ENCODE assay signal across 1 cellular context in the genomic region with DNA sequence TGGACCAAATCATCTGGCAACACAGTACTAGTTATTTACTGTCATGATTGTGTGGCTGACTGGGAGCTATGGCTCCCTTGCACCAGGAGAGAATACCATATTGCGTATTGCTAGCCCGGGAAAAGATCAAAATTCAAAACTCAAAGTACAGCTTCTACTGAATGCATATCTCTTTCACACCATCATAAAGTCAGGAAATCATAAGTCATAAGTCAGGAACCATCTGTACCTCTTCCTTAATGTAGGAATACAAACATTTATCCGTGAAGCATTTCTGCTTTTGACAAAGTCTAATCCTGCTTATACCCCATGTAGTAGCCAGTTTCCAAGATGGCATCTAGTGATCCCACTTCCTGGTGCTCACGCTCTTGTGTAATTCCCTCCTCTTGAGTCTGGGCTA.
TF ChIP-seq lines count a peak whose summit lies in the region.

No MANE protein-coding gene starts in this region.

TF ChIP-seq in K562, 482 proteins besides CTCF, POLR2A, EP300 and RAD21:
- TF ChIP-seq CEBPB (tag; IDR thresholded peaks at IDR 0.05): 0 out of 2 replicates have a peak, but pooled peaks have one; percentile 10
- TF ChIP-seq SNRNP70 (optimal IDR thresholded peaks at IDR 0.05; ENCODE audit: low read depth, low read length): no peak
- TF ChIP-seq, protein P1, sequence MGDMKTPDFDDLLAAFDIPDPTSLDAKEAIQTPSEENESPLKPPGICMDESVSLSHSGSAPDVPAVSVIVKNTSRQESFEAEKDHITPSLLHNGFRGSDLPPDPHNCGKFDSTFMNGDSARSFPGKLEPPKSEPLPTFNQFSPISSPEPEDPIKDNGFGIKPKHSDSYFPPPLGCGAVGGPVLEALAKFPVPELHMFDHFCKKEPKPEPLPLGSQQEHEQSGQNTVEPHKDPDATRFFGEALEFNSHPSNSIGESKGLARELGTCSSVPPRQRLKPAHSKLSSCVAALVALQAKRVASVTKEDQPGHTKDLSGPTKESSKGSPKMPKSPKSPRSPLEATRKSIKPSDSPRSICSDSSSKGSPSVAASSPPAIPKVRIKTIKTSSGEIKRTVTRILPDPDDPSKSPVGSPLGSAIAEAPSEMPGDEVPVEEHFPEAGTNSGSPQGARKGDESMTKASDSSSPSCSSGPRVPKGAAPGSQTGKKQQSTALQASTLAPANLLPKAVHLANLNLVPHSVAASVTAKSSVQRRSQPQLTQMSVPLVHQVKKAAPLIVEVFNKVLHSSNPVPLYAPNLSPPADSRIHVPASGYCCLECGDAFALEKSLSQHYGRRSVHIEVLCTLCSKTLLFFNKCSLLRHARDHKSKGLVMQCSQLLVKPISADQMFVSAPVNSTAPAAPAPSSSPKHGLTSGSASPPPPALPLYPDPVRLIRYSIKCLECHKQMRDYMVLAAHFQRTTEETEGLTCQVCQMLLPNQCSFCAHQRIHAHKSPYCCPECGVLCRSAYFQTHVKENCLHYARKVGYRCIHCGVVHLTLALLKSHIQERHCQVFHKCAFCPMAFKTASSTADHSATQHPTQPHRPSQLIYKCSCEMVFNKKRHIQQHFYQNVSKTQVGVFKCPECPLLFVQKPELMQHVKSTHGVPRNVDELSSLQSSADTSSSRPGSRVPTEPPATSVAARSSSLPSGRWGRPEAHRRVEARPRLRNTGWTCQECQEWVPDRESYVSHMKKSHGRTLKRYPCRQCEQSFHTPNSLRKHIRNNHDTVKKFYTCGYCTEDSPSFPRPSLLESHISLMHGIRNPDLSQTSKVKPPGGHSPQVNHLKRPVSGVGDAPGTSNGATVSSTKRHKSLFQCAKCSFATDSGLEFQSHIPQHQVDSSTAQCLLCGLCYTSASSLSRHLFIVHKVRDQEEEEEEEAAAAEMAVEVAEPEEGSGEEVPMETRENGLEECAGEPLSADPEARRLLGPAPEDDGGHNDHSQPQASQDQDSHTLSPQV (IDR thresholded peaks at IDR 0.05): 0 out of 2 replicates have a peak, but pooled peaks have one; percentile 49
- no peak for TF ChIP-seq CSDE1 (IDR thresholded peaks at IDR 0.05)
- TF ChIP-seq ZFP1 (CRISPR knock-in tag; IDR thresholded peaks at IDR 0.05): no peak
- no peak for TF ChIP-seq U2AF2 (optimal IDR thresholded peaks at IDR 0.05; ENCODE audit: low read depth, low read length)
- no peak for TF ChIP-seq MED1 (CRISPR knock-in tag; IDR thresholded peaks at IDR 0.05; ENCODE audit: borderline replicate concordance)
- TF ChIP-seq, protein P2, sequence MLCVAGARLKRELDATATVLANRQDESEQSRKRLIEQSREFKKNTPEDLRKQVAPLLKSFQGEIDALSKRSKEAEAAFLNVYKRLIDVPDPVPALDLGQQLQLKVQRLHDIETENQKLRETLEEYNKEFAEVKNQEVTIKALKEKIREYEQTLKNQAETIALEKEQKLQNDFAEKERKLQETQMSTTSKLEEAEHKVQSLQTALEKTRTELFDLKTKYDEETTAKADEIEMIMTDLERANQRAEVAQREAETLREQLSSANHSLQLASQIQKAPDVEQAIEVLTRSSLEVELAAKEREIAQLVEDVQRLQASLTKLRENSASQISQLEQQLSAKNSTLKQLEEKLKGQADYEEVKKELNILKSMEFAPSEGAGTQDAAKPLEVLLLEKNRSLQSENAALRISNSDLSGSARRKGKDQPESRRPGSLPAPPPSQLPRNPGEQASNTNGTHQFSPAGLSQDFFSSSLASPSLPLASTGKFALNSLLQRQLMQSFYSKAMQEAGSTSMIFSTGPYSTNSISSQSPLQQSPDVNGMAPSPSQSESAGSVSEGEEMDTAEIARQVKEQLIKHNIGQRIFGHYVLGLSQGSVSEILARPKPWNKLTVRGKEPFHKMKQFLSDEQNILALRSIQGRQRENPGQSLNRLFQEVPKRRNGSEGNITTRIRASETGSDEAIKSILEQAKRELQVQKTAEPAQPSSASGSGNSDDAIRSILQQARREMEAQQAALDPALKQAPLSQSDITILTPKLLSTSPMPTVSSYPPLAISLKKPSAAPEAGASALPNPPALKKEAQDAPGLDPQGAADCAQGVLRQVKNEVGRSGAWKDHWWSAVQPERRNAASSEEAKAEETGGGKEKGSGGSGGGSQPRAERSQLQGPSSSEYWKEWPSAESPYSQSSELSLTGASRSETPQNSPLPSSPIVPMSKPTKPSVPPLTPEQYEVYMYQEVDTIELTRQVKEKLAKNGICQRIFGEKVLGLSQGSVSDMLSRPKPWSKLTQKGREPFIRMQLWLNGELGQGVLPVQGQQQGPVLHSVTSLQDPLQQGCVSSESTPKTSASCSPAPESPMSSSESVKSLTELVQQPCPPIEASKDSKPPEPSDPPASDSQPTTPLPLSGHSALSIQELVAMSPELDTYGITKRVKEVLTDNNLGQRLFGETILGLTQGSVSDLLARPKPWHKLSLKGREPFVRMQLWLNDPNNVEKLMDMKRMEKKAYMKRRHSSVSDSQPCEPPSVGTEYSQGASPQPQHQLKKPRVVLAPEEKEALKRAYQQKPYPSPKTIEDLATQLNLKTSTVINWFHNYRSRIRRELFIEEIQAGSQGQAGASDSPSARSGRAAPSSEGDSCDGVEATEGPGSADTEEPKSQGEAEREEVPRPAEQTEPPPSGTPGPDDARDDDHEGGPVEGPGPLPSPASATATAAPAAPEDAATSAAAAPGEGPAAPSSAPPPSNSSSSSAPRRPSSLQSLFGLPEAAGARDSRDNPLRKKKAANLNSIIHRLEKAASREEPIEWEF (CRISPR knock-in tag; IDR thresholded peaks at IDR 0.05): no peak
